ENCODE assay signal across 1 cellular context in genomic region chr3:160565442-160566403, GRCh38.
A peak's percentile ranks its signal among the peaks of the same experiment; 100 is the strongest.
TF ChIP-seq lines count a peak whose summit lies in the region.

KPNA4 (minus strand) TSS chr3:160565571; CDS start chr3:160565282, 289 bp downstream.

TF ChIP-seq in HEK293, 187 proteins besides CTCF, POLR2A, EP300 and RAD21 (continued from another document):
- 0 out of 2 replicates have a peak, but pooled peaks have one; percentile 20 for TF ChIP-seq ZNF24 (tag by site-specific recombination; IDR thresholded peaks at IDR 0.05)
- peak; percentile 67 for TF ChIP-seq ZXDB (tag by site-specific recombination; IDR thresholded peaks at IDR 0.05)
- no peak for TF ChIP-seq MYNN (tag by site-specific recombination; IDR thresholded peaks at IDR 0.05; ENCODE audit: borderline replicate concordance)
- TF ChIP-seq SP2 (tag by site-specific recombination; IDR thresholded peaks at IDR 0.05), result peak; percentile 84
- peak; percentile 60; the same call in 1 of the 2 replicates for TF ChIP-seq ZNF280D (tag by site-specific recombination; IDR thresholded peaks at IDR 0.05)
- no peak for TF ChIP-seq ZNF791 (tag by site-specific recombination; IDR thresholded peaks at IDR 0.05)
- TF ChIP-seq GLI4 (tag by site-specific recombination; IDR thresholded peaks at IDR 0.05), result 0 out of 2 replicates have a peak, but pooled peaks have one; percentile 39
- TF ChIP-seq GLIS2 (tag by site-specific recombination; IDR thresholded peaks at IDR 0.05), result peak; percentile 69
- TF ChIP-seq IKZF3 (tag by site-specific recombination; IDR thresholded peaks at IDR 0.05), result peak; percentile 36
- peak; percentile 29; the same call in 1 of the 2 replicates for TF ChIP-seq ATF2 (tag by site-specific recombination; IDR thresholded peaks at IDR 0.05; ENCODE audit: low read depth)
- TF ChIP-seq ZBTB7A (tag by site-specific recombination; IDR thresholded peaks at IDR 0.05; ENCODE audit: low read depth), result 0 out of 2 replicates have a peak, but pooled peaks have one; percentile 22
- TF ChIP-seq ZNF335 (tag by site-specific recombination; conservative IDR thresholded peaks at IDR 0.05), result peak; percentile 52
TF ChIP-seq in HEK293: peak in this region for 50.
